In genomic region chr19:40742477-40742876, GRCh38 we compare ENCODE assay signal across 17 cellular contexts. TPM values are rescaled to one million over a fixed set of nuclear protein-coding genes. Genes with fewer than 3 reads are reported as not detected.
DNase-seq lines count a peak whose midpoint lies in the region; ATAC-seq, FAIRE-seq and TF ChIP-seq lines count a peak whose summit lies in the region.
"Had no signal": no experiment of that assay in that cellular context is flagged by ENCODE, and none has a peak within 500 bp of the region (broad histone marks: within the 10 kb centered on the region; RNA-seq: fewer than 3 reads in every experiment).

No MANE protein-coding gene starts in this region.

- H3K79me2 ChIP-seq in SK-N-SH (ENCODE audit: insufficient read depth) (no peaks in the 10 kb centered on the region), K562 (ENCODE audit: control insufficient read depth, insufficient read depth, low read length) (no peaks in the 10 kb centered on the region)

- no peak overlapping the region for H2AFZ ChIP-seq in SK-N-SH (ENCODE audit: low read depth)
- no peak overlapping the region for H2AFZ ChIP-seq in K562 (ENCODE audit: low read depth, low read length)

- H3K9me3 ChIP-seq in SK-N-SH (no peaks in the 10 kb centered on the region), K562 (replicated peaks; ENCODE audit: control insufficient read depth, insufficient read depth, low read depth, low read length) (no peaks in the 10 kb centered on the region), liver (ENCODE audit: control insufficient read depth in 4 of 4, low read length in 3 of 4) (no peaks in the 10 kb centered on the region), vagina (no peaks in the 10 kb centered on the region)
- H3K9me3 ChIP-seq: BLaER1 had no signal

- TF ChIP-seq EP300 in SK-N-SH (IDR thresholded peaks at IDR 0.05; ENCODE audit: borderline replicate concordance in 1 of 2, low read depth in 1 of 2, low read length in 1 of 2) = no peak
- no peak for TF ChIP-seq EP300 in K562 (IDR thresholded peaks at IDR 0.05; ENCODE audit: low read length)

- H4K20me1 ChIP-seq in SK-N-SH (ENCODE audit: insufficient read depth) (no peaks in the 10 kb centered on the region), K562 (replicated peaks; ENCODE audit: control insufficient read depth, insufficient read depth, low read length) (0 out of 2 replicates have a peak, but pooled peaks cover 3% of the 10 kb centered on the region)
- H4K20me1 ChIP-seq: BLaER1 had no signal

- POLR2A ChIA-PET in SK-N-SH (lab: Yijun Ruan, JAX) = interaction anchor here (0.8 kb wide), 1 partner anchor 60 kb away, joined by 3 read pairs; no protein-coding TSS in a partner anchor
- POLR2A ChIA-PET in K562 (lab: Yijun Ruan, JAX) = interaction anchor here (0.7 to 1.6 kb wide), 3 partner anchors 8 to 450 kb away, joined by 3 to 6 read pairs (median 4); partner anchors contain the start of genes ACTMAP and SNRPA

- FAIRE-seq in K562 (lab: Jason Lieb, UNC) = no peak

- H3K4me2 ChIP-seq in SK-N-SH (no peak overlapping the region), K562 (ENCODE audit: insufficient read depth, low read length) (no peak overlapping the region)
- H3K4me2 ChIP-seq: BLaER1 had no signal

- WGBS in SK-N-SH (ENCODE audit: low lambda C conversion rate) = 93% methylated on average over 5 of the region's 17 CpGs
- 77% methylated on average over 16 of the region's 17 CpGs for WGBS in K562 (ENCODE audit: insufficient coverage, low coverage, missing lambda C conversion rate)
- 48% methylated on average over 17 of the region's 17 CpGs for WGBS in liver

- H3K27ac ChIP-seq in SK-N-SH (ENCODE audit: low read depth in 2 of 2, low read length in 1 of 2) (no peak overlapping the region), K562 (ENCODE audit: extremely low read depth, low read depth, low read length) (no peak overlapping the region), liver (ENCODE audit: low read depth in 1 of 2, low read length in 2 of 2) (no peak overlapping the region), vagina (peak overlapping the region; percentile 72)
- H3K27ac ChIP-seq: BLaER1 had no signal

- no peak for TF ChIP-seq RAD21 in SK-N-SH (IDR thresholded peaks at IDR 0.05; ENCODE audit: low read length)
- no peak for TF ChIP-seq RAD21 in K562 (CRISPR knock-in tag; conservative IDR thresholded peaks at IDR 0.05 in 1 of 2, IDR thresholded peaks at IDR 0.05 in 1 of 2)
- TF ChIP-seq RAD21 in liver (IDR thresholded peaks at IDR 0.05) = peak; percentile 9 to 15

- no peaks in the 10 kb centered on the region for H3K27me3 ChIP-seq in SK-N-SH (ENCODE audit: insufficient read depth)
- H3K27me3 ChIP-seq in K562 (ENCODE audit: control insufficient read depth in 2 of 2, insufficient read depth in 2 of 2, low read length in 2 of 2) = no peaks in the 10 kb centered on the region
- no peaks in the 10 kb centered on the region for H3K27me3 ChIP-seq in liver (ENCODE audit: control insufficient read depth in 4 of 4, insufficient read depth in 4 of 4, low read length in 3 of 4)
- H3K27me3 ChIP-seq in vagina = no peaks in the 10 kb centered on the region
- H3K27me3 ChIP-seq: BLaER1 had no signal

- H3K36me3 ChIP-seq in SK-N-SH (replicated peaks in 1 of 2; ENCODE audit: control insufficient read depth in 1 of 2, insufficient read depth in 2 of 2, low read length in 1 of 2) (peaks cover 3 to 4% of the 10 kb centered on the region in 2 experiments), K562 (ENCODE audit: control insufficient read depth, insufficient read depth, low read length) (peaks cover 23% of the 10 kb centered on the region; the same call in 2 of the 3 replicates), liver (ENCODE audit: control insufficient read depth in 4 of 4, insufficient read depth in 3 of 4, low read depth in 1 of 4, low read length in 3 of 4) (peaks cover 0 to 26% (median 10%) of the 10 kb centered on the region in 4 donors), vagina (peaks cover 0 to 27% of the 10 kb centered on the region in 2 donors)

- H3K9ac ChIP-seq in SK-N-SH (no peak overlapping the region), K562 (ENCODE audit: insufficient read depth in 1 of 2, low read depth in 2 of 2, low read length in 2 of 2) (peak overlapping the region in 1 of 2 experiments; percentile 74; a peak in 2 of 4 replicates), liver (ENCODE audit: low read depth in 1 of 2, low read length in 2 of 2) (no peak overlapping the region)
- H3K9ac ChIP-seq: BLaER1 had no signal

- intact Hi-C loops in K562 (cut with micrococcal nuclease) (loop anchor here (5.0 kb wide), 1 partner anchor 80 kb away; no protein-coding TSS in a partner anchor), vagina (cut with DNase I) (no loop called here)

- no TSS peak for BruUV-seq in K562 (replicated peaks; lab: Mats Ljungman, UMichigan)

- peak; percentile 5 for ATAC-seq in SK-N-SH treated with all-trans-retinoic acid at 6 μM for 48 hours
- no peak for ATAC-seq in K562
- ATAC-seq: Panc1 had no signal

- H3F3A ChIP-seq in SK-N-SH (replicated peaks; ENCODE audit: insufficient read depth) = no peaks in the 10 kb centered on the region

- H3K4me1 ChIP-seq in SK-N-SH (ENCODE audit: control insufficient read depth in 1 of 2, insufficient read depth in 2 of 2, low read depth in 1 of 2, low read length in 1 of 2) (0 out of 4 replicates have a peak, but pooled peaks cover 0 to 4% of the 10 kb centered on the region in 2 experiments), K562 (replicated peaks in 1 of 2; ENCODE audit: control insufficient read depth in 2 of 2, insufficient read depth in 2 of 2, low read length in 2 of 2) (peaks cover 0 to 42% of the 10 kb centered on the region in 2 experiments; a peak in 3 of 5 replicates), liver (ENCODE audit: control insufficient read depth in 4 of 4, insufficient read depth in 4 of 4, low read length in 3 of 4) (peaks cover 0 to 3% (median 1%) of the 10 kb centered on the region in 4 donors), vagina (peaks cover 26% of the 10 kb centered on the region)

- no peaks in the 10 kb centered on the region for H3K9me2 ChIP-seq in SK-N-SH

- in situ Hi-C loops in K562 (cut with MboI) = no loop called here

- TF ChIP-seq CTCF in SK-N-SH (IDR thresholded peaks at IDR 0.05) (no peak), K562 (IDR thresholded peaks at IDR 0.05 in 2 of 3, conservative IDR thresholded peaks at IDR 0.05 in 1 of 3; ENCODE audit: insufficient read depth in 2 of 3, low read depth in 1 of 3, low read length in 3 of 3) (no peak), liver (IDR thresholded peaks at IDR 0.05; ENCODE audit: low read depth, low read length, missing input control) (no peak), vagina (IDR thresholded peaks at IDR 0.05) (no peak)

- DNase-seq in SK-N-SH (no peak), K562 (ENCODE audit: extremely low read depth in 1 of 4, low spot score in 3 of 4) (no peak), vagina (ENCODE audit: extremely low spot score in 2 of 2) (no peak), globus pallidus (ENCODE audit: low spot score) (no peak), NCI-H128 (lab: John Stamatoyannopoulos, UW; ENCODE audit: unreplicated experiment) (no peak)
- DNase-seq in activated T-cell treated with anti-CD3 and anti-CD28 coated beads, Interleukin-2, amount 50 U/mL, for 1 hour = no peak
- DNase-seq: CD8-positive, alpha-beta memory T cell; NCI-H1417; NCI-H1930; NCI-H2171; NCI-H446 treated with DMSO at 0.1 percent for 48 hours; NCI-H774; SHP77 treated with DMSO at 0.1 percent for 48 hours had no signal

- CTCF ChIA-PET in SK-N-SH (lab: Yijun Ruan, JAX) = interaction anchor here (0.8 to 3.3 kb wide), 3 partner anchors 64 to 108 kb away, joined by 3 to 10 read pairs (median 9); no protein-coding TSS in a partner anchor
- CTCF ChIA-PET in K562 (lab: Yijun Ruan, JAX; ENCODE audit: low intra/inter-chr PET ratio) = no interaction called here

- TF ChIP-seq POLR2A in K562 (conservative IDR thresholded peaks at IDR 0.05) (no peak), vagina (IDR thresholded peaks at IDR 0.05) (no peak)

- H3K4me3 ChIP-seq in SK-N-SH (ENCODE audit: low read depth in 2 of 2, low read length in 1 of 2) = no peak overlapping the region
- H3K4me3 ChIP-seq in K562 = no peak overlapping the region
- no peak overlapping the region for H3K4me3 ChIP-seq in liver (ENCODE audit: low read depth in 1 of 3, low read length in 3 of 3)
- no peak overlapping the region for H3K4me3 ChIP-seq in vagina
- H3K4me3 ChIP-seq: BLaER1 had no signal

- no peaks in the 10 kb centered on the region for H3K9me1 ChIP-seq in K562 (ENCODE audit: control insufficient read depth, insufficient read depth, low read length)

RNA-seq across cellular contexts. Expression of gene ACTMAP, which starts 7.8 kb away (rescaled TPM):
- polyA plus RNA-seq in SK-N-SH (2012; rRNA removed) (4.5 and 6.4 TPM in 2 replicates), K562 (2011; rRNA removed) (4.9 and 12.9 TPM in 2 replicates), K562 (2014; fragmentation: Illumina TruSeq; extraction: Trizol) (12.8 and 13.1 TPM in 2 replicates), K562 (2014; fragmentation: Nextera tagmentation; extraction: Ambion mirVana) (1 to 10 TPM; 4.8 to 5.1 TPM), K562 (2014; rRNA removed) (7.5 and 8.5 TPM in 2 replicates), liver (1 to 10 TPM; 4.2 to 7.7 TPM)
- polyA plus RNA-seq in SK-N-SH (2012; cell fraction: cytosol; rRNA removed) = 3.1 and 3.7 TPM in 2 replicates
- polyA plus RNA-seq in SK-N-SH (2012; cell fraction: nucleus; rRNA removed) = 12.9 and 13.9 TPM in 2 replicates
- total RNA-seq in K562 (2011; cell fraction: chromatin; rRNA removed; ENCODE audit: low replicate concordance) = 17.6 and 35.1 TPM in 2 replicates
- total RNA-seq in K562 (2011; cell fraction: nucleolus; rRNA removed) = 16.7 and 18.3 TPM in 2 replicates
- total RNA-seq in K562 (2011; cell fraction: nucleoplasm; rRNA removed) = 22.2 and 28.6 TPM in 2 replicates
- total RNA-seq in K562 (2014; rRNA removed) (2.3 and 3.3 TPM in 2 replicates), K562 (2014; rRNA removed; fragmentation: Illumina TruSeq; extraction: Trizol) (1.7 and 2.0 TPM in 2 replicates), K562 (2015; rRNA removed; fragmentation: Illumina TruSeq; extraction: Trizol) (1.7 and 2.9 TPM in 2 replicates), K562 (2021) (14.4 and 16.6 TPM in 2 replicates), liver (1 to 10 TPM in 1 of 2 donors, under 1 TPM in 1; 0.93 to 1.8 TPM), vagina (2.2 TPM)
- polyA plus RNA-seq in K562 (2011; cell fraction: cytosol; rRNA removed) = 10.8 and 11.7 TPM in 2 replicates
- 28.9 and 39.1 TPM in 2 replicates for polyA plus RNA-seq in K562 (2011; cell fraction: nucleus; rRNA removed)
- 14.9 and 28.4 TPM in 2 replicates for polyA plus RNA-seq in K562 (2012)
- 3.5 and 4.1 TPM in 2 replicates for polyA minus RNA-seq in K562 (2011; rRNA and poly(A)+ RNA removed)
- polyA minus RNA-seq in K562 (2011; cell fraction: cytosol; rRNA and poly(A)+ RNA removed) = 12.6 and 20.3 TPM in 2 replicates
- 3.8 and 7.0 TPM in 2 replicates for polyA minus RNA-seq in K562 (2011; cell fraction: nucleus; rRNA and poly(A)+ RNA removed)

RNA-seq across cellular contexts. Expression of gene SNRPA, which starts 8.5 kb away (rescaled TPM):
- 69.5 and 121 TPM in 2 replicates for polyA plus RNA-seq in SK-N-SH (2012; rRNA removed)
- polyA plus RNA-seq in SK-N-SH (2012; cell fraction: cytosol; rRNA removed) = 64.4 and 91.0 TPM in 2 replicates
- polyA plus RNA-seq in SK-N-SH (2012; cell fraction: nucleus; rRNA removed) = 274 and 286 TPM in 2 replicates
- total RNA-seq in K562 (2011; cell fraction: chromatin; rRNA removed; ENCODE audit: low replicate concordance) = 98.7 and 181 TPM in 2 replicates
- total RNA-seq in K562 (2011; cell fraction: nucleolus; rRNA removed) = 171 and 186 TPM in 2 replicates
- total RNA-seq in K562 (2011; cell fraction: nucleoplasm; rRNA removed) = 154 and 155 TPM in 2 replicates
- total RNA-seq in K562 (2014; rRNA removed) = 311 and 436 TPM in 2 replicates
- total RNA-seq in K562 (2014; rRNA removed; fragmentation: Illumina TruSeq; extraction: Trizol) = 83.8 and 106 TPM in 2 replicates
- total RNA-seq in K562 (2015; rRNA removed; fragmentation: Illumina TruSeq; extraction: Trizol) = 130 and 150 TPM in 2 replicates
- total RNA-seq in K562 (2021) = 185 and 193 TPM in 2 replicates
- polyA plus RNA-seq in K562 (2011; rRNA removed) = 230 and 371 TPM in 2 replicates
- polyA plus RNA-seq in K562 (2011; cell fraction: cytosol; rRNA removed) = 179 and 223 TPM in 2 replicates
- 665 and 764 TPM in 2 replicates for polyA plus RNA-seq in K562 (2011; cell fraction: nucleus; rRNA removed)
- polyA plus RNA-seq in K562 (2012) = 170 and 298 TPM in 2 replicates
- 205 and 262 TPM in 2 replicates for polyA plus RNA-seq in K562 (2014; fragmentation: Illumina TruSeq; extraction: Trizol)
- 10 to 100 TPM; 16.3 to 24.7 TPM for polyA plus RNA-seq in K562 (2014; fragmentation: Nextera tagmentation; extraction: Ambion mirVana)
- 210 and 224 TPM in 2 replicates for polyA plus RNA-seq in K562 (2014; rRNA removed)
- polyA minus RNA-seq in K562 (2011; rRNA and poly(A)+ RNA removed) = 186 and 256 TPM in 2 replicates
- polyA minus RNA-seq in K562 (2011; cell fraction: cytosol; rRNA and poly(A)+ RNA removed) = 217 TPM in 2 replicates
- 65.8 and 91.3 TPM in 2 replicates for polyA minus RNA-seq in K562 (2011; cell fraction: nucleus; rRNA and poly(A)+ RNA removed)
- 10 to 100 TPM; 11.8 to 27.1 TPM for total RNA-seq in liver
- 10 to 100 TPM; 12.4 to 21.6 TPM for polyA plus RNA-seq in liver
- 72.7 TPM for total RNA-seq in vagina

RNA-seq across cellular contexts. Expression of gene ITPKC, which starts 25.6 kb away (rescaled TPM):
- polyA plus RNA-seq in SK-N-SH (2012; rRNA removed) = 6.3 and 7.4 TPM in 2 replicates
- 4.2 and 5.7 TPM in 2 replicates for polyA plus RNA-seq in SK-N-SH (2012; cell fraction: cytosol; rRNA removed)
- polyA plus RNA-seq in SK-N-SH (2012; cell fraction: nucleus; rRNA removed) = 11.9 and 12.2 TPM in 2 replicates
- 7.8 and 24.0 TPM in 2 replicates for total RNA-seq in K562 (2011; cell fraction: chromatin; rRNA removed; ENCODE audit: low replicate concordance)
- total RNA-seq in K562 (2011; cell fraction: nucleolus; rRNA removed) = 14.8 and 15.4 TPM in 2 replicates
- 8.1 and 11.3 TPM in 2 replicates for total RNA-seq in K562 (2011; cell fraction: nucleoplasm; rRNA removed)
- total RNA-seq in K562 (2014; rRNA removed) = 7.4 and 8.7 TPM in 2 replicates
- 3.4 and 4.0 TPM in 2 replicates for total RNA-seq in K562 (2014; rRNA removed; fragmentation: Illumina TruSeq; extraction: Trizol)
- total RNA-seq in K562 (2015; rRNA removed; fragmentation: Illumina TruSeq; extraction: Trizol) = 4.7 and 5.1 TPM in 2 replicates
- total RNA-seq in K562 (2021) = 9.0 and 9.3 TPM in 2 replicates
- polyA plus RNA-seq in K562 (2011; rRNA removed) = 6.0 and 6.1 TPM in 2 replicates
- polyA plus RNA-seq in K562 (2011; cell fraction: cytosol; rRNA removed) = 6.4 and 8.6 TPM in 2 replicates
- polyA plus RNA-seq in K562 (2011; cell fraction: nucleus; rRNA removed) = 5.3 and 9.3 TPM in 2 replicates
- 6.0 and 10.0 TPM in 2 replicates for polyA plus RNA-seq in K562 (2012)
- 5.8 and 6.6 TPM in 2 replicates for polyA plus RNA-seq in K562 (2014; fragmentation: Illumina TruSeq; extraction: Trizol)
- polyA plus RNA-seq in K562 (2014; fragmentation: Nextera tagmentation; extraction: Ambion mirVana) = under 1 TPM; 0.08 to 0.22 TPM
- 6.4 and 8.9 TPM in 2 replicates for polyA plus RNA-seq in K562 (2014; rRNA removed)
- 7.3 and 9.6 TPM in 2 replicates for polyA minus RNA-seq in K562 (2011; rRNA and poly(A)+ RNA removed)
- polyA minus RNA-seq in K562 (2011; cell fraction: cytosol; rRNA and poly(A)+ RNA removed) = 3.9 and 6.0 TPM in 2 replicates
- polyA minus RNA-seq in K562 (2011; cell fraction: nucleus; rRNA and poly(A)+ RNA removed) = 4.3 and 4.7 TPM in 2 replicates
- total RNA-seq in liver = 10 to 100 TPM in 1 of 2 donors, 1 to 10 TPM in 1; 5.1 to 12.5 TPM
- 10 to 100 TPM in 1 of 2 donors, 1 to 10 TPM in 1; 4.2 to 10.2 TPM for polyA plus RNA-seq in liver
- 92.6 TPM for total RNA-seq in vagina

RNA-seq across cellular contexts. Expression of gene COQ8B, which starts 25.8 kb away (rescaled TPM):
- 41.9 and 43.8 TPM in 2 replicates for polyA plus RNA-seq in SK-N-SH (2012; rRNA removed)
- 15.9 and 22.5 TPM in 2 replicates for polyA plus RNA-seq in SK-N-SH (2012; cell fraction: cytosol; rRNA removed)
- 115 and 123 TPM in 2 replicates for polyA plus RNA-seq in SK-N-SH (2012; cell fraction: nucleus; rRNA removed)
- total RNA-seq in K562 (2011; cell fraction: chromatin; rRNA removed; ENCODE audit: low replicate concordance) = 33.1 and 73.6 TPM in 2 replicates
- total RNA-seq in K562 (2011; cell fraction: nucleolus; rRNA removed) = 54.3 and 55.7 TPM in 2 replicates
- 43.2 and 52.2 TPM in 2 replicates for total RNA-seq in K562 (2011; cell fraction: nucleoplasm; rRNA removed)
- 18.3 and 20.0 TPM in 2 replicates for total RNA-seq in K562 (2014; rRNA removed)
- total RNA-seq in K562 (2014; rRNA removed; fragmentation: Illumina TruSeq; extraction: Trizol) = 5.2 and 5.5 TPM in 2 replicates
- 12.9 and 13.6 TPM in 2 replicates for total RNA-seq in K562 (2015; rRNA removed; fragmentation: Illumina TruSeq; extraction: Trizol)
- 24.0 and 27.2 TPM in 2 replicates for total RNA-seq in K562 (2021)
- polyA plus RNA-seq in K562 (2011; rRNA removed) = 14.4 and 17.6 TPM in 2 replicates
- 19.5 and 37.8 TPM in 2 replicates for polyA plus RNA-seq in K562 (2011; cell fraction: cytosol; rRNA removed)
- polyA plus RNA-seq in K562 (2011; cell fraction: nucleus; rRNA removed) = 55.8 and 89.2 TPM in 2 replicates
- polyA plus RNA-seq in K562 (2012) = 16.4 and 27.2 TPM in 2 replicates
- polyA plus RNA-seq in K562 (2014; fragmentation: Illumina TruSeq; extraction: Trizol) = 7.2 and 15.7 TPM in 2 replicates
- under 1 TPM; 0.41 to 0.51 TPM for polyA plus RNA-seq in K562 (2014; fragmentation: Nextera tagmentation; extraction: Ambion mirVana)
- polyA plus RNA-seq in K562 (2014; rRNA removed) = 26.5 and 32.3 TPM in 2 replicates
- polyA minus RNA-seq in K562 (2011; rRNA and poly(A)+ RNA removed) = 7.3 and 13.0 TPM in 2 replicates
- polyA minus RNA-seq in K562 (2011; cell fraction: cytosol; rRNA and poly(A)+ RNA removed) = 15.0 and 15.7 TPM in 2 replicates
- 25.1 and 25.8 TPM in 2 replicates for polyA minus RNA-seq in K562 (2011; cell fraction: nucleus; rRNA and poly(A)+ RNA removed)
- 10 to 100 TPM; 15.2 to 24.7 TPM for total RNA-seq in liver
- 10 to 100 TPM in 1 of 2 donors, 1 to 10 TPM in 1; 6.4 to 30.6 TPM for polyA plus RNA-seq in liver
- 51.1 TPM for total RNA-seq in vagina

RNA-seq across cellular contexts. Expression of gene MIA, which starts 32.8 kb away (rescaled TPM):
- polyA plus RNA-seq in SK-N-SH (2012; rRNA removed) = 0.47 TPM in 1 of 2 replicates, not detected in the other
- polyA plus RNA-seq in SK-N-SH (2012; cell fraction: cytosol; rRNA removed) = 0.38 TPM in 1 of 2 replicates, not detected in the other
- 0.22 and 0.50 TPM in 2 replicates for polyA plus RNA-seq in SK-N-SH (2012; cell fraction: nucleus; rRNA removed)
- total RNA-seq in K562 (2011; cell fraction: chromatin; rRNA removed; ENCODE audit: low replicate concordance) = 2.7 and 4.0 TPM in 2 replicates
- total RNA-seq in K562 (2011; cell fraction: nucleolus; rRNA removed) = not detected in 2 replicates
- total RNA-seq in K562 (2011; cell fraction: nucleoplasm; rRNA removed) = not detected in 2 replicates
- total RNA-seq in K562 (2014; rRNA removed) = not detected in 2 replicates
- total RNA-seq in K562 (2014; rRNA removed; fragmentation: Illumina TruSeq; extraction: Trizol) = not detected in 2 replicates
- total RNA-seq in K562 (2015; rRNA removed; fragmentation: Illumina TruSeq; extraction: Trizol) = not detected in 2 replicates
- not detected in 2 replicates for total RNA-seq in K562 (2021)
- polyA plus RNA-seq in K562 (2011; rRNA removed) = not detected in 2 replicates
- polyA plus RNA-seq in K562 (2011; cell fraction: cytosol; rRNA removed) = not detected in 2 replicates
- 0.74 TPM in 1 of 2 replicates, not detected in the other for polyA plus RNA-seq in K562 (2011; cell fraction: nucleus; rRNA removed)
- 0.93 TPM in 1 of 2 replicates, not detected in the other for polyA plus RNA-seq in K562 (2012)
- polyA plus RNA-seq in K562 (2014; fragmentation: Illumina TruSeq; extraction: Trizol) = not detected in 2 replicates
- not detected for polyA plus RNA-seq in K562 (2014; fragmentation: Nextera tagmentation; extraction: Ambion mirVana)
- 0.21 and 1.1 TPM in 2 replicates for polyA plus RNA-seq in K562 (2014; rRNA removed)
- not detected in 2 replicates for polyA minus RNA-seq in K562 (2011; rRNA and poly(A)+ RNA removed)
- not detected in 2 replicates for polyA minus RNA-seq in K562 (2011; cell fraction: cytosol; rRNA and poly(A)+ RNA removed)
- not detected in 2 replicates for polyA minus RNA-seq in K562 (2011; cell fraction: nucleus; rRNA and poly(A)+ RNA removed)
- under 1 TPM in 1 of 2 donors, not detected in 1; 0.42 TPM for total RNA-seq in liver
- under 1 TPM in 1 of 2 donors, not detected in 1; 0.44 TPM for polyA plus RNA-seq in liver
- 11.0 TPM for total RNA-seq in vagina
- polyA plus RNA-seq: CD8-positive, alpha-beta memory T cell had no signal
